14 cellular contexts compared by ENCODE assay signal in the genomic region with DNA sequence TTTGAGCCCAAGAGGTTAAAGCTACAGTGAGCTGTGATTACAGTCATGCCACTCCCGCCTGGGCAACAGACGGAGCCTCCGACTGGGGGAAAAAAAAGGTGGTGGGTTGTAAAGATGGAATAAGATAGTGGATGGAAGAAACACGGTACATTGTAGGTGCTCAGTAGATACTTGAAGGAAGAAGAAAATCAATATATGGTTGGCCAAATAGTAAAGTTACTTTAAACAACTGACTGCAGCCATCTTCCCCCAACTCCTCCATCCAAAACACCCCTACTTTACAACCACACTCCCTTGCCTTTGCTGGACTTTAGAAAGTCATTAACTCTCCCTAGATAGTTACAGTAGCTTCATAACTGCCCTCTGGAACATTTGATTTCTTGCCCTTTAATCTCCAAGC.
"Had no signal": no experiment of that assay in that cellular context is flagged by ENCODE, and none has a peak within 500 bp of the region (broad histone marks: within the 10 kb centered on the region; RNA-seq: fewer than 3 reads in every experiment).

No MANE protein-coding gene starts in this region.

- H3K9me3 ChIP-seq: left ventricle myocardium inferior, neutrophil, uterus had no signal

- H3K4me2 ChIP-seq: hepatocyte had no signal

- H3K27ac ChIP-seq: hepatocyte, left ventricle myocardium inferior, neutrophil, parathyroid adenoma, uterus had no signal

- H3K9me3 Mint-ChIP-seq: activated naive CD4-positive, alpha-beta T cell treated with anti-CD3 and anti-CD28 coated beads, Interleukin-2, amount 10 ng/mL, durations not matched to agents 7 days and 5 days; stimulated activated effector memory CD8-positive, alpha-beta T cell treated with anti-CD3 and anti-CD28 coated beads, Interleukin-12 subunit alpha, Interleukin-12 subunit beta, amount 100 ng/mL, for 72 hours; WTC11 had no signal

- H3K4me3 ChIP-seq: hepatocyte, left ventricle myocardium inferior, uterus had no signal

- ATAC-seq: esophagus mucosa; stimulated activated effector memory CD8-positive, alpha-beta T cell treated with anti-CD3 and anti-CD28 coated beads, Interleukin-12 subunit alpha, Interleukin-12 subunit beta, amount 100 ng/mL, for 72 hours; WTC11 had no signal

- H3K36me3 ChIP-seq: left ventricle myocardium inferior, uterus had no signal

- H2AFZ ChIP-seq: hepatocyte, parathyroid adenoma had no signal

- H3K27ac Mint-ChIP-seq: activated naive CD4-positive, alpha-beta T cell treated with anti-CD3 and anti-CD28 coated beads, Interleukin-2, amount 10 ng/mL, durations not matched to agents 7 days and 5 days; stimulated activated effector memory CD8-positive, alpha-beta T cell treated with anti-CD3 and anti-CD28 coated beads, Interleukin-12 subunit alpha, Interleukin-12 subunit beta, amount 100 ng/mL, for 72 hours; WTC11 had no signal

- H3K27me3 ChIP-seq: hepatocyte, neutrophil, uterus had no signal

- H3K4me3 Mint-ChIP-seq: activated naive CD4-positive, alpha-beta T cell treated with anti-CD3 and anti-CD28 coated beads, Interleukin-2, amount 10 ng/mL, durations not matched to agents 7 days and 5 days; stimulated activated effector memory CD8-positive, alpha-beta T cell treated with anti-CD3 and anti-CD28 coated beads, Interleukin-12 subunit alpha, Interleukin-12 subunit beta, amount 100 ng/mL, for 72 hours; WTC11 had no signal

- H3K9ac ChIP-seq: parathyroid adenoma had no signal

- H3K4me1 ChIP-seq: uterus had no signal

- DNase-seq: activated CD4-positive, alpha-beta T cell treated with anti-CD3 and anti-CD28 coated beads, Interleukin-2, amount 50 U/mL, for 1 hour; activated naive CD4-positive, alpha-beta T cell treated with anti-CD3 and anti-CD28 coated beads, Interleukin-2, amount 10 ng/mL, durations not matched to agents 7 days and 5 days; activated T-cell treated with anti-CD3 and anti-CD28 coated beads for 4 hours; kidney; left ventricle myocardium inferior; mesendoderm; stimulated activated CD4-positive, alpha-beta T cell treated with anti-CD3 and anti-CD28 coated beads, Interleukin-12 subunit alpha, Interleukin-12 subunit beta, amount 100 ng/mL, for 4 hours had no signal
